16 cellular contexts compared by ENCODE assay signal in the genomic region with DNA sequence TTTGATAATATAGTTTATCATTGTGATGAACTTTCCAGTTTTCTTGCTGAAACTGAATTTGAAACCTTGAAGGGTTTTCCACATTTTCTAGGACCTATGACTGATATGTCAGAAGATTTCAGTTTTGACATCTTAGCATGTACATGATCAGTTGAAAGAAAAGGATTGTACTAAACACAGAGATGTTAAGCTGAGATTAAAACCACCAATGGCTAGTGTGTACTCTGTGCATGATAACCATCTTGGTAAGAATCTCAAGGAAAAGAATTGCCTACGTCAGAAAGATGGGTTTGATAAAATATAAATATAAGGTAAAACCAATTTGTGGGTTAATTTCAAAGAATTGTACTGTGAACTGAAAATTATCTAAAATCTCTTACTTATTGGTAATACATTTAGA.
DNase-seq lines count a peak whose midpoint lies in the region; ATAC-seq and TF ChIP-seq lines count a peak whose summit lies in the region.
"Had no signal": no experiment of that assay in that cellular context is flagged by ENCODE, and none has a peak within 500 bp of the region (broad histone marks: within the 10 kb centered on the region; RNA-seq: fewer than 3 reads in every experiment).

No MANE protein-coding gene starts in this region.

- H3K27ac Mint-ChIP-seq in activated CD4-positive, alpha-beta memory T cell treated with anti-CD3 and anti-CD28 coated beads for 36 hours: peak overlapping the region; percentile 38
- H3K27ac Mint-ChIP-seq in activated CD4-positive, alpha-beta memory T cell treated with anti-CD3 and anti-CD28 coated beads, Interleukin-2, amount 10 ng/mL, durations not matched to agents 7 days and 5 days: no peak overlapping the region
- H3K27ac Mint-ChIP-seq: CD4-positive, alpha-beta memory T cell had no signal

- POLR2A ChIA-PET in activated CD4-positive, alpha-beta memory T cell treated with anti-CD3 and anti-CD28 coated beads for 36 hours (lab: Charles Lee): no interaction called here
- POLR2A ChIA-PET in activated CD4-positive, alpha-beta memory T cell treated with anti-CD3 and anti-CD28 coated beads, Interleukin-2, amount 10 ng/mL, durations not matched to agents 7 days and 5 days (lab: Charles Lee): no interaction called here

- peaks cover 22% of the 10 kb centered on the region for H3K4me1 ChIP-seq in RWPE2 (ENCODE audit: insufficient read depth, poor library complexity, severe bottlenecking)

- no peak for TF ChIP-seq CTCF in 22Rv1 (IDR thresholded peaks at IDR 0.05)
- no peak for TF ChIP-seq CTCF in RWPE2 (IDR thresholded peaks at IDR 0.05; ENCODE audit: poor library complexity, severe bottlenecking)

- no peaks in the 10 kb centered on the region for H3K9me3 ChIP-seq in RWPE2 (ENCODE audit: severe bottlenecking)

- no peak overlapping the region for H3K4me3 ChIP-seq in RWPE2 (ENCODE audit: severe bottlenecking)
- H3K4me3 ChIP-seq: GM23248 had no signal

- ATAC-seq in RWPE2 (ENCODE audit: low read depth) (no peak), GM21737 (IDR thresholded peaks at IDR 0.05; ENCODE audit: unreplicated experiment) (no peak)

- H3K27me3 ChIP-seq in RWPE2 (ENCODE audit: insufficient read depth, poor library complexity, severe bottlenecking): no peaks in the 10 kb centered on the region

- H3K36me3 Mint-ChIP-seq in activated CD4-positive, alpha-beta memory T cell treated with anti-CD3 and anti-CD28 coated beads for 36 hours: no peaks in the 10 kb centered on the region
- H3K36me3 Mint-ChIP-seq in activated CD4-positive, alpha-beta memory T cell treated with anti-CD3 and anti-CD28 coated beads, Interleukin-2, amount 10 ng/mL, durations not matched to agents 7 days and 5 days (ENCODE audit: low read depth): no peaks in the 10 kb centered on the region
- H3K36me3 Mint-ChIP-seq: CD4-positive, alpha-beta memory T cell had no signal

- H3K36me3 ChIP-seq in RWPE2 (ENCODE audit: low read depth): no peaks in the 10 kb centered on the region

- CTCF ChIA-PET in activated CD4-positive, alpha-beta memory T cell treated with anti-CD3 and anti-CD28 coated beads for 36 hours (lab: Charles Lee): no interaction called here
- CTCF ChIA-PET in activated CD4-positive, alpha-beta memory T cell treated with anti-CD3 and anti-CD28 coated beads, Interleukin-2, amount 10 ng/mL, durations not matched to agents 7 days and 5 days (lab: Charles Lee): no interaction called here

- H3K27me3 Mint-ChIP-seq in activated CD4-positive, alpha-beta memory T cell treated with anti-CD3 and anti-CD28 coated beads for 36 hours: peaks cover under 1% of the 10 kb centered on the region
- H3K27me3 Mint-ChIP-seq in activated CD4-positive, alpha-beta memory T cell treated with anti-CD3 and anti-CD28 coated beads, Interleukin-2, amount 10 ng/mL, durations not matched to agents 7 days and 5 days: no peaks in the 10 kb centered on the region

- no peaks in the 10 kb centered on the region for H3K9me3 Mint-ChIP-seq in activated CD4-positive, alpha-beta memory T cell treated with anti-CD3 and anti-CD28 coated beads for 36 hours
- peaks cover 2% of the 10 kb centered on the region for H3K9me3 Mint-ChIP-seq in activated CD4-positive, alpha-beta memory T cell treated with anti-CD3 and anti-CD28 coated beads, Interleukin-2, amount 10 ng/mL, durations not matched to agents 7 days and 5 days
- H3K9me3 Mint-ChIP-seq: CD4-positive, alpha-beta memory T cell had no signal

- H3K4me3 Mint-ChIP-seq in activated CD4-positive, alpha-beta memory T cell treated with anti-CD3 and anti-CD28 coated beads for 36 hours: no peak overlapping the region
- no peak overlapping the region for H3K4me3 Mint-ChIP-seq in activated CD4-positive, alpha-beta memory T cell treated with anti-CD3 and anti-CD28 coated beads, Interleukin-2, amount 10 ng/mL, durations not matched to agents 7 days and 5 days
- H3K4me3 Mint-ChIP-seq: CD4-positive, alpha-beta memory T cell had no signal

- H3K4me1 Mint-ChIP-seq in activated CD4-positive, alpha-beta memory T cell treated with anti-CD3 and anti-CD28 coated beads for 36 hours (ENCODE audit: low read depth): peaks cover 15% of the 10 kb centered on the region
- peaks cover 4% of the 10 kb centered on the region for H3K4me1 Mint-ChIP-seq in activated CD4-positive, alpha-beta memory T cell treated with anti-CD3 and anti-CD28 coated beads, Interleukin-2, amount 10 ng/mL, durations not matched to agents 7 days and 5 days

- intact Hi-C loops in activated CD4-positive, alpha-beta memory T cell treated with anti-CD3 and anti-CD28 coated beads for 36 hours (cut with micrococcal nuclease): no loop called here

- DNase-seq in activated CD4-positive, alpha-beta memory T cell treated with anti-CD3 and anti-CD28 coated beads for 36 hours: no peak
- no peak for DNase-seq in activated CD4-positive, alpha-beta memory T cell treated with anti-CD3 and anti-CD28 coated beads, Interleukin-2, amount 10 ng/mL, durations not matched to agents 7 days and 5 days
- no peak for DNase-seq in RWPE2 (ENCODE audit: low spot score)
- DNase-seq in epithelial cell of prostate (ENCODE audit: low read depth, low spot score): no peak
- DNase-seq in iPS-NIHi11 (ENCODE audit: low spot score): no peak
- DNase-seq: C1 segment of cervical spinal cord, Calu3, COR-L47, DMS53, DMS79 treated with DMSO at 0.1 percent for 48 hours, GM23248, H7, HCEC 1CT had no signal

- H3K27ac ChIP-seq in 22Rv1: peak overlapping the region; percentile 22
- H3K27ac ChIP-seq in RWPE2 (ENCODE audit: poor library complexity, severe bottlenecking): peak overlapping the region; percentile 97
- H3K27ac ChIP-seq in epithelial cell of prostate: peak overlapping the region; percentile 83
- H3K27ac ChIP-seq: GM23248 had no signal

Comparison
In these comparisons a context has a peak if more than half of its experiments do, and no peak if none do; other contexts are left out.
1. H3K27ac ChIP-seq: peak in every context shown above with its lines; median percentile 97 in RWPE2; 83 in epithelial cell of prostate; 22 in 22Rv1.